ENCODE assay signal across 16 cellular contexts in genomic region chr10:12388671-12389070, GRCh38. TPM values are rescaled to one million over a fixed set of nuclear protein-coding genes. Genes with fewer than 3 reads are reported as not detected.
A peak's percentile ranks its signal among the peaks of the same experiment; 100 is the strongest.
DNase-seq lines count a peak whose midpoint lies in the region; ATAC-seq and TF ChIP-seq lines count a peak whose summit lies in the region.
"Had no signal": no experiment of that assay in that cellular context is flagged by ENCODE, and none has a peak within 500 bp of the region (broad histone marks: within the 10 kb centered on the region; RNA-seq: fewer than 3 reads in every experiment).

No MANE protein-coding gene starts in this region.

- H3K9me3 ChIP-seq in right atrium auricular region (no peaks in the 10 kb centered on the region), endodermal cell (ENCODE audit: control insufficient read depth, low read length) (no peaks in the 10 kb centered on the region), breast epithelium (peaks cover 0 to 5% of the 10 kb centered on the region in 2 donors)
- H3K9me3 ChIP-seq: neutrophil, upper lobe of left lung had no signal

- TF ChIP-seq CTCF in right atrium auricular region (IDR thresholded peaks at IDR 0.05) (no peak), endodermal cell (conservative IDR thresholded peaks at IDR 0.05) (no peak), breast epithelium (IDR thresholded peaks at IDR 0.05) (no peak)

- H3K4me1 ChIP-seq in right atrium auricular region: peaks cover 0 to 41% of the 10 kb centered on the region in 2 donors
- no peaks in the 10 kb centered on the region for H3K4me1 ChIP-seq in endodermal cell (ENCODE audit: control insufficient read depth, insufficient read depth, low read length)
- H3K4me1 ChIP-seq in breast epithelium: no peaks in the 10 kb centered on the region

- H3K27me3 ChIP-seq in right atrium auricular region: no peaks in the 10 kb centered on the region
- no peaks in the 10 kb centered on the region for H3K27me3 ChIP-seq in endodermal cell (ENCODE audit: control insufficient read depth, insufficient read depth, low read length, poor library complexity, severe bottlenecking)
- no peaks in the 10 kb centered on the region for H3K27me3 ChIP-seq in breast epithelium
- H3K27me3 ChIP-seq: neutrophil, upper lobe of left lung had no signal

- intact Hi-C loops in left cardiac atrium (cut with DNase I): no loop called here
- intact Hi-C loops in breast epithelium (cut with DNase I; ENCODE audit: low total_unique reads): no loop called here

- H3K9ac ChIP-seq in endodermal cell (ENCODE audit: extremely low read depth, low read length, poor library complexity, severe bottlenecking): no peak overlapping the region

- ATAC-seq in left cardiac atrium (no peak), GM21515 (IDR thresholded peaks at IDR 0.05; ENCODE audit: unreplicated experiment) (no peak), HG03135 (IDR thresholded peaks at IDR 0.05; ENCODE audit: unreplicated experiment) (no peak), HG02852 (IDR thresholded peaks at IDR 0.05; ENCODE audit: unreplicated experiment) (no peak)
- ATAC-seq: activated naive CD8-positive, alpha-beta T cell treated with anti-CD3 and anti-CD28 coated beads, Interleukin-2, amount 50 U/mL, for 24 hours had no signal

- TF ChIP-seq POLR2A in breast epithelium (IDR thresholded peaks at IDR 0.05): no peak

- peak overlapping the region; percentile 23 for H3K27ac Mint-ChIP-seq in endodermal cell
- H3K27ac Mint-ChIP-seq: activated naive CD8-positive, alpha-beta T cell treated with anti-CD3 and anti-CD28 coated beads, Interleukin-2, amount 50 U/mL, for 24 hours had no signal

- H3K36me3 ChIP-seq in right atrium auricular region: no peaks in the 10 kb centered on the region
- H3K36me3 ChIP-seq in endodermal cell (ENCODE audit: control insufficient read depth, insufficient read depth, low read length): no peaks in the 10 kb centered on the region
- H3K36me3 ChIP-seq in breast epithelium: no peaks in the 10 kb centered on the region
- H3K36me3 ChIP-seq: neutrophil, upper lobe of left lung, WERI-Rb-1 had no signal

- H3K4me3 Mint-ChIP-seq in endodermal cell: no peak overlapping the region
- H3K4me3 Mint-ChIP-seq: activated naive CD8-positive, alpha-beta T cell treated with anti-CD3 and anti-CD28 coated beads, Interleukin-2, amount 50 U/mL, for 24 hours had no signal

- no peaks in the 10 kb centered on the region for H3K27me3 Mint-ChIP-seq in endodermal cell (ENCODE audit: insufficient read depth)
- H3K27me3 Mint-ChIP-seq: activated naive CD8-positive, alpha-beta T cell treated with anti-CD3 and anti-CD28 coated beads, Interleukin-2, amount 50 U/mL, for 24 hours had no signal

- H3K4me3 ChIP-seq in right atrium auricular region (no peak overlapping the region), endodermal cell (ENCODE audit: low read length) (no peak overlapping the region), breast epithelium (no peak overlapping the region)
- H3K4me3 ChIP-seq: upper lobe of left lung had no signal

- H3K9me3 Mint-ChIP-seq in endodermal cell: no peaks in the 10 kb centered on the region

- no peaks in the 10 kb centered on the region for H3K36me3 Mint-ChIP-seq in endodermal cell (ENCODE audit: low read depth)

- H3K27ac ChIP-seq in right atrium auricular region (peak overlapping the region; percentile 68 to 70), endodermal cell (ENCODE audit: low read depth, low read length) (no peak overlapping the region), breast epithelium (peak overlapping the region in 1 of 2 donors; percentile 54)
- H3K27ac ChIP-seq: upper lobe of left lung, WERI-Rb-1 had no signal

- DNase-seq in right atrium auricular region (ENCODE audit: low spot score) (no peak), left cardiac atrium (no peak), SHP77 (lab: John Stamatoyannopoulos, UW) (peak; percentile 81 to 90), endodermal cell (no peak), breast epithelium (ENCODE audit: low spot score in 2 of 2) (no peak)
- DNase-seq: activated CD4-positive, alpha-beta T cell treated with anti-CD3 and anti-CD28 coated beads, Interleukin-2, amount 50 U/mL, for 48 hours; activated naive CD8-positive, alpha-beta T cell treated with anti-CD3 and anti-CD28 coated beads, Interleukin-2, amount 50 U/mL, for 24 hours; GF-D8; stimulated activated CD4-positive, alpha-beta T cell treated with anti-CD3 and anti-CD28 coated beads, Interleukin-12 subunit alpha, Interleukin-12 subunit beta, amount 100 ng/mL, for 4 hours; T-helper 1 cell; WERI-Rb-1 had no signal

- H3K4me1 Mint-ChIP-seq in endodermal cell: peaks cover 2% of the 10 kb centered on the region

- 89 to 91% methylated on average over 17 of the region's 17 CpGs for WGBS in endodermal cell (ENCODE audit: insufficient coverage in 1 of 2, insufficient read length in 1 of 2), 2 experiments

RNA-seq across cellular contexts. Expression of gene CAMK1D, which starts 39.3 kb away (rescaled TPM):
- total RNA-seq in right atrium auricular region (10 to 100 TPM; 24.5 to 27.2 TPM), left cardiac atrium (10 to 100 TPM; 23.8 to 38.5 TPM), endodermal cell (1 to 10 TPM; 4.5 to 7.8 TPM), breast epithelium (10 to 100 TPM in 1 of 3 donors, 1 to 10 TPM in 2; 4.4 to 17.3 (median 5.2) TPM)
- 9.1 TPM for polyA plus RNA-seq in endodermal cell (2013, experiment 1 of 2)
- 7.3 TPM for polyA plus RNA-seq in endodermal cell (2013, experiment 2 of 2)

Comparison
In these comparisons a context has a peak if more than half of its experiments do, and no peak if none do; other contexts are left out.
1. DNase-seq: peak in SHP77 (2 of 2); none in right atrium auricular region (single experiment), left cardiac atrium (single experiment), endodermal cell (single experiment) and breast epithelium (0 of 2).